In the genomic region with DNA sequence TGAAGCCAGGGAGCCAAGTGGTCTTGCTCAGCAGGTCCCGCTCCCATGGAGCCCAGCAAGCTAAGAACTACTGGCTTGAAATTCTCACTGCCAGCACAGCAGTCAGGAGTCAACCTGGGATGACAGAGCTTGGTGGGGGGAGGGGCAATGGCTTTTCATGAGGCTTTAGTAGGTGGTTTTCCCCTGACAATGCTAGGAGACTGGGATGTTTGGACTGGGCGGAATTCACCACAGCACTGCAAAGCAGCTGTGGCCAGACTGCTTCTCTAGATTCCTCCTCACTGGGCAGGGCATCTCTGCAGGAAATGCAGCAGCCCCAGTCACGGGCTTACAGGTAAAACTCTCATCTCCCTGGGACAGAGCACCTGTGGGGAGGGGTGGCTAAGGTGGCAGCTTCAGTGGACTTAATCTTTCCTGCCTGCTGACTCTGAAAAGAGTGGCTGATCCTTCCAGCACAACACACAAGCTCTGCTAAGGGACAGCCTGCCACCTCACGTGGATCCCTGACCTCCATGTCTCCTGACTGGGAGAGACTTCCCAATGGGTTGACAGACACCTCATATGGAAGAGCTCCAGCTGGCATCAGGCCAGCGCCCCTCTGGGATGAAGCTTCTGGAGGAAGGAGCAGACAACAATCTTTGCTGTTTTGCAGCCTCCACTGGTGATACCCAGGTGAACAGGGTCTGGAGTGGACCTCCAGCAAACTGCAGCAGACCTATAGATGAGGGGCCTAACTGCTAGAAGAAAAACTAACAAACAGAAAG, we compare ENCODE assay signal across 21 cellular contexts.
"Had no signal": no experiment of that assay in that cellular context is flagged by ENCODE, and none has a peak within 500 bp of the region (broad histone marks: within the 10 kb centered on the region; RNA-seq: fewer than 3 reads in every experiment).

No MANE protein-coding gene starts in this region.

- H3K4me3 ChIP-seq: adrenal gland, K562 had no signal

- H3K36me3 Mint-ChIP-seq: activated naive CD8-positive, alpha-beta T cell treated with anti-CD3 and anti-CD28 coated beads, Interleukin-2, amount 10 ng/mL, durations not matched to agents 7 days and 5 days had no signal

- H3K4me3 Mint-ChIP-seq: activated CD8-positive, alpha-beta T cell treated with anti-CD3 and anti-CD28 coated beads for 36 hours; activated naive CD8-positive, alpha-beta T cell treated with anti-CD3 and anti-CD28 coated beads, Interleukin-2, amount 10 ng/mL, durations not matched to agents 7 days and 5 days had no signal

- H3K4me1 ChIP-seq: adrenal gland had no signal

- H3K4me1 Mint-ChIP-seq: activated naive CD8-positive, alpha-beta T cell treated with anti-CD3 and anti-CD28 coated beads, Interleukin-2, amount 10 ng/mL, durations not matched to agents 7 days and 5 days had no signal

- ATAC-seq: activated CD4-positive, CD25-positive, alpha-beta regulatory T cell treated with anti-CD3 and anti-CD28 coated beads, Interleukin-2, amount 50 U/mL, for 24 hours; activated CD8-positive, alpha-beta T cell treated with anti-CD3 and anti-CD28 coated beads for 36 hours; K562; PC-3 had no signal

- H3K9me3 Mint-ChIP-seq: activated CD8-positive, alpha-beta T cell treated with anti-CD3 and anti-CD28 coated beads for 36 hours; activated naive CD8-positive, alpha-beta T cell treated with anti-CD3 and anti-CD28 coated beads, Interleukin-2, amount 10 ng/mL, durations not matched to agents 7 days and 5 days had no signal

- H3K27me3 Mint-ChIP-seq: activated CD8-positive, alpha-beta T cell treated with anti-CD3 and anti-CD28 coated beads for 36 hours; activated naive CD8-positive, alpha-beta T cell treated with anti-CD3 and anti-CD28 coated beads, Interleukin-2, amount 10 ng/mL, durations not matched to agents 7 days and 5 days had no signal

- H3K36me3 ChIP-seq: adrenal gland, WERI-Rb-1 had no signal

- H3K27ac Mint-ChIP-seq: activated CD8-positive, alpha-beta T cell treated with anti-CD3 and anti-CD28 coated beads for 36 hours; activated naive CD8-positive, alpha-beta T cell treated with anti-CD3 and anti-CD28 coated beads, Interleukin-2, amount 10 ng/mL, durations not matched to agents 7 days and 5 days had no signal

- DNase-seq: activated CD4-positive, alpha-beta T cell treated with anti-CD3 and anti-CD28 coated beads for 4 hours; activated CD8-positive, alpha-beta memory T cell treated with anti-CD3 and anti-CD28 coated beads, Interleukin-2, amount 50 U/mL, for 4 hours; activated CD8-positive, alpha-beta T cell treated with anti-CD3 and anti-CD28 coated beads for 36 hours; activated naive CD4-positive, alpha-beta T cell treated with anti-CD3 and anti-CD28 coated beads, Interleukin-2, amount 50 U/mL, for 16 hours; activated naive CD8-positive, alpha-beta T cell treated with anti-CD3 and anti-CD28 coated beads, Interleukin-2, amount 10 ng/mL, durations not matched to agents 7 days and 5 days; adrenal gland; anterior cingulate cortex; Karpas-422; MM.1S; NCI-H1105 treated with DMSO at 0.1 percent for 48 hours; NCI-H1436 treated with DMSO at 0.1 percent for 48 hours; NCI-H187; NCI-H2081; NCI-H510A treated with DMSO at 0.1 percent for 48 hours; NCI-H748 treated with DMSO at 0.1 percent for 48 hours; PC-3; SHP77 treated with DMSO at 0.1 percent for 48 hours; T-helper 1 cell; WERI-Rb-1 had no signal

- H3K27me3 ChIP-seq: adrenal gland had no signal

- H3K27ac ChIP-seq: adrenal gland, WERI-Rb-1 had no signal

- H3K9me3 ChIP-seq: adrenal gland had no signal
